In the genomic region with DNA sequence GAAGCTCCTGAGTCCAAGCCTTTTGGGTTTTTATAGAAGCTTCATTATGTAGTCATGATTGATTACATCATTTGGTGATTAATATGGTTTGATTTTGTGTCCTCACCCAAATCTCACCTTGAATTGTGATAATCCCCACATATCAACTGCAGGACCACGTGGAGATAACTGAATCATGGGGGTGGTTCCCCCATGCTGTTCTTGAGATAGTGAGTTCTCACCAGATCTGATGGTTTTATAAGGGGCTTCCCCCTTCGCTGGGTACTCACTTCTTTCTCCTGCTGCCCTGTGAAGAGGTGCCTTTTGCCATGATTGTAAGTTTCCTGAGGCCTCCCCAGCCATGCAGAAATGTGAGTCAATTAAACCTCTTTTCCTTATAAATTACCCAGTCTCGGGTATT, we compare ENCODE assay signal across 7 cellular contexts. TPM values are rescaled to one million over a fixed set of nuclear protein-coding genes. Genes with fewer than 3 reads are reported as not detected.
DNase-seq lines count a peak whose midpoint lies in the region; ATAC-seq and TF ChIP-seq lines count a peak whose summit lies in the region.
"Not testable (repeated sequence)": the region's sequence is repeated elsewhere in the genome, so short reads cannot be mapped to it uniquely, and the experiment has no call there.

No MANE protein-coding gene starts in this region.

- H3K27ac ChIP-seq in CD8-positive, alpha-beta T cell (ENCODE audit: low read depth, low read length) = not testable (repeated sequence)

- ATAC-seq in CD8-positive, alpha-beta T cell = peak; percentile 36
- ATAC-seq in activated CD4-positive, CD25-positive, alpha-beta regulatory T cell treated with anti-CD3 and anti-CD28 coated beads, Interleukin-2, amount 50 U/mL, for 24 hours = peak; percentile 94
- peak; percentile 87 for ATAC-seq in activated CD8-positive, alpha-beta T cell treated with anti-CD3 and anti-CD28 coated beads for 36 hours
- not testable (repeated sequence) for ATAC-seq in activated naive CD8-positive, alpha-beta T cell treated with anti-CD3 and anti-CD28 coated beads, Interleukin-2, amount 10 ng/mL, durations not matched to agents 7 days and 5 days (ENCODE audit: low read depth)

- H3K4me3 ChIP-seq in CD8-positive, alpha-beta T cell (ENCODE audit: low read depth, low read length) = not testable (repeated sequence)

- POLR2A ChIA-PET in CD8-positive, alpha-beta T cell (lab: Charles Lee) = interaction anchor here (0.6 to 2.1 kb wide), 3 partner anchors 10 to 232 kb away, joined by 3 to 7 read pairs (median 5); no protein-coding TSS in a partner anchor
- POLR2A ChIA-PET in activated CD8-positive, alpha-beta T cell treated with anti-CD3 and anti-CD28 coated beads for 36 hours (lab: Charles Lee) = interaction anchor here (0.8 kb wide), 1 partner anchor 86 kb away, joined by 3 read pairs; no protein-coding TSS in a partner anchor
- POLR2A ChIA-PET in activated naive CD8-positive, alpha-beta T cell treated with anti-CD3 and anti-CD28 coated beads, Interleukin-2, amount 10 ng/mL, durations not matched to agents 7 days and 5 days (lab: Charles Lee) = interaction anchor here (2.1 to 2.2 kb wide), 2 partner anchors 11 to 57 kb away, joined by 9 to 14 read pairs; no protein-coding TSS in a partner anchor

- DNase-seq in CD8-positive, alpha-beta T cell; activated naive CD8-positive, alpha-beta T cell treated with anti-CD3 and anti-CD28 coated beads, Interleukin-2, amount 10 ng/mL, durations not matched to agents 7 days and 5 days; immature natural killer cell: not testable (repeated sequence)
- DNase-seq in activated CD8-positive, alpha-beta T cell treated with anti-CD3 and anti-CD28 coated beads for 36 hours = peak; percentile 46
- DNase-seq in activated naive CD4-positive, alpha-beta T cell treated with Interleukin-2 at 50 U/mL for 16 hours = peak; percentile 41
- peak; percentile 41 for DNase-seq in stimulated activated CD4-positive, alpha-beta T cell treated with anti-CD3 and anti-CD28 coated beads, Interleukin-4, amount 100 ng/mL, for 24 hours

- not testable (repeated sequence) for H3K27me3 ChIP-seq in CD8-positive, alpha-beta T cell (ENCODE audit: insufficient read depth, low read length)

- H3K27ac Mint-ChIP-seq in CD8-positive, alpha-beta T cell = peak overlapping the region; percentile 86
- H3K27ac Mint-ChIP-seq in activated CD8-positive, alpha-beta T cell treated with anti-CD3 and anti-CD28 coated beads for 36 hours = peak overlapping the region; percentile 28
- H3K27ac Mint-ChIP-seq in activated naive CD8-positive, alpha-beta T cell treated with anti-CD3 and anti-CD28 coated beads, Interleukin-2, amount 10 ng/mL, durations not matched to agents 7 days and 5 days = peak overlapping the region; percentile 26
- H3K27ac Mint-ChIP-seq in immature natural killer cell = peak overlapping the region; percentile 69 to 95 (median 84)

- H3K4me3 Mint-ChIP-seq in CD8-positive, alpha-beta T cell = peak overlapping the region; percentile 11
- not testable (repeated sequence) for H3K4me3 Mint-ChIP-seq in activated CD8-positive, alpha-beta T cell treated with anti-CD3 and anti-CD28 coated beads for 36 hours; activated naive CD8-positive, alpha-beta T cell treated with anti-CD3 and anti-CD28 coated beads, Interleukin-2, amount 10 ng/mL, durations not matched to agents 7 days and 5 days
- peak overlapping the region; percentile 24 to 71 (median 38) for H3K4me3 Mint-ChIP-seq in immature natural killer cell

- CTCF ChIA-PET in CD8-positive, alpha-beta T cell (lab: Charles Lee) = interaction anchor here (1.1 to 2.7 kb wide), 5 partner anchors 8 to 35 kb away, joined by 3 to 33 read pairs (median 4); partner anchors contain the start of gene PCNX1
- CTCF ChIA-PET in activated CD8-positive, alpha-beta T cell treated with anti-CD3 and anti-CD28 coated beads for 36 hours (lab: Charles Lee) = interaction anchor here (1.0 to 2.2 kb wide), 3 partner anchors 11 to 36 kb away, joined by 3 to 9 read pairs (median 4); partner anchors contain the start of gene PCNX1

- not testable (repeated sequence) for H3K27me3 Mint-ChIP-seq in CD8-positive, alpha-beta T cell (ENCODE audit: low read depth); activated CD8-positive, alpha-beta T cell treated with anti-CD3 and anti-CD28 coated beads for 36 hours; activated naive CD8-positive, alpha-beta T cell treated with anti-CD3 and anti-CD28 coated beads, Interleukin-2, amount 10 ng/mL, durations not matched to agents 7 days and 5 days; immature natural killer cell (ENCODE audit: low read depth in 3 of 3)

- TF ChIP-seq CTCF in CD8-positive, alpha-beta T cell (IDR thresholded peaks at IDR 0.05); activated CD8-positive, alpha-beta T cell treated with anti-CD3 and anti-CD28 coated beads for 36 hours (IDR thresholded peaks at IDR 0.05): not testable (repeated sequence)

- peaks cover 14% of the 10 kb centered on the region for H3K9me3 ChIP-seq in CD8-positive, alpha-beta T cell (ENCODE audit: low read length)

- H3K36me3 ChIP-seq in CD8-positive, alpha-beta T cell (ENCODE audit: insufficient read depth, low read length) = not testable (repeated sequence)

- H3K9me3 Mint-ChIP-seq in CD8-positive, alpha-beta T cell = peaks cover 52% of the 10 kb centered on the region
- H3K9me3 Mint-ChIP-seq in activated CD8-positive, alpha-beta T cell treated with anti-CD3 and anti-CD28 coated beads for 36 hours = peaks cover 65% of the 10 kb centered on the region
- H3K9me3 Mint-ChIP-seq in activated naive CD8-positive, alpha-beta T cell treated with anti-CD3 and anti-CD28 coated beads, Interleukin-2, amount 10 ng/mL, durations not matched to agents 7 days and 5 days = peaks cover 43% of the 10 kb centered on the region
- peaks cover 9 to 29% (median 20%) of the 10 kb centered on the region in 6 donors for H3K9me3 Mint-ChIP-seq in immature natural killer cell

- H3K4me1 ChIP-seq in CD8-positive, alpha-beta T cell (ENCODE audit: insufficient read depth, low read length) = peaks cover 22% of the 10 kb centered on the region

- intact Hi-C loops in CD8-positive, alpha-beta T cell (cut with DNase I, micrococcal nuclease); activated CD8-positive, alpha-beta T cell treated with anti-CD3 and anti-CD28 coated beads for 36 hours (cut with micrococcal nuclease): not testable (repeated sequence)

- peaks cover 68% of the 10 kb centered on the region for H3K4me1 Mint-ChIP-seq in CD8-positive, alpha-beta T cell (ENCODE audit: low read depth)
- peaks cover 61% of the 10 kb centered on the region for H3K4me1 Mint-ChIP-seq in activated CD8-positive, alpha-beta T cell treated with anti-CD3 and anti-CD28 coated beads for 36 hours (ENCODE audit: low read depth)
- peaks cover 39% of the 10 kb centered on the region for H3K4me1 Mint-ChIP-seq in activated naive CD8-positive, alpha-beta T cell treated with anti-CD3 and anti-CD28 coated beads, Interleukin-2, amount 10 ng/mL, durations not matched to agents 7 days and 5 days
- peaks cover 71 to 80% of the 10 kb centered on the region in 2 donors for H3K4me1 Mint-ChIP-seq in immature natural killer cell

- H3K36me3 Mint-ChIP-seq in CD8-positive, alpha-beta T cell = peaks cover 74% of the 10 kb centered on the region
- H3K36me3 Mint-ChIP-seq in activated CD8-positive, alpha-beta T cell treated with anti-CD3 and anti-CD28 coated beads for 36 hours (ENCODE audit: low read depth) = peaks cover 85% of the 10 kb centered on the region
- H3K36me3 Mint-ChIP-seq in activated naive CD8-positive, alpha-beta T cell treated with anti-CD3 and anti-CD28 coated beads, Interleukin-2, amount 10 ng/mL, durations not matched to agents 7 days and 5 days = peaks cover 86% of the 10 kb centered on the region
- peaks cover 30 to 36% (median 33%) of the 10 kb centered on the region in 3 donors for H3K36me3 Mint-ChIP-seq in immature natural killer cell

RNA-seq across cellular contexts. Expression of gene PCNX1, which starts 35.5 kb away (rescaled TPM):
- total RNA-seq in CD8-positive, alpha-beta T cell = 10 to 100 TPM; 54.0 to 63.5 TPM
- 10 to 100 TPM; 32.7 to 42.6 TPM for total RNA-seq in activated CD8-positive, alpha-beta T cell treated with anti-CD3 and anti-CD28 coated beads for 36 hours
- 10 to 100 TPM; 80.0 to 93.0 TPM for total RNA-seq in activated naive CD8-positive, alpha-beta T cell treated with anti-CD3 and anti-CD28 coated beads, Interleukin-2, amount 10 ng/mL, durations not matched to agents 7 days and 5 days
- polyA plus RNA-seq in immature natural killer cell = 10 to 100 TPM in 1 of 3 donors, 1 to 10 TPM in 2; 4.6 to 17.2 (median 4.6) TPM

Comparison
In these comparisons a context has a peak if more than half of its experiments do, and no peak if none do; other contexts are left out.
1. H3K27ac Mint-ChIP-seq: peak in every context shown above with its lines; median percentile 86 in CD8-positive, alpha-beta T cell; 84 in immature natural killer cell; 28 in activated CD8-positive, alpha-beta T cell treated with anti-CD3 and anti-CD28 coated beads for 36 hours; 26 in activated naive CD8-positive, alpha-beta T cell treated with anti-CD3 and anti-CD28 coated beads, Interleukin-2, amount 10 ng/mL, durations not matched to agents 7 days and 5 days.